Comparison of ENCODE assay signal across 19 cellular contexts in genomic region chr13:75091707-75092106, GRCh38.
"Had no signal": no experiment of that assay in that cellular context is flagged by ENCODE, and none has a peak within 500 bp of the region (broad histone marks: within the 10 kb centered on the region; RNA-seq: fewer than 3 reads in every experiment).

No MANE protein-coding gene starts in this region.

- H3K27me3 Mint-ChIP-seq: activated CD8-positive, alpha-beta T cell treated with anti-CD3 and anti-CD28 coated beads for 36 hours; stimulated activated memory B cell treated with anti-CD40 and anti-IgM and Interleukin-4, amounts not matched to agents 10 μg/mL and 1 μg/mL and 100 μg/mL, for 72 hours had no signal

- H3K36me3 ChIP-seq: gastrocnemius medialis, spleen had no signal

- DNase-seq: activated CD4-positive, alpha-beta T cell treated with anti-CD3 and anti-CD28 coated beads for 4 hours; activated CD8-positive, alpha-beta memory T cell treated with anti-CD3 and anti-CD28 coated beads, Interleukin-2, amount 50 U/mL, for 4 hours; activated CD8-positive, alpha-beta T cell treated with anti-CD3 and anti-CD28 coated beads for 36 hours; activated naive CD4-positive, alpha-beta T cell; body of pancreas; effector memory CD4-positive, alpha-beta T cell; gastrocnemius medialis; kidney glomerular epithelial cell; nucleus accumbens; spleen; stimulated activated CD4-positive, alpha-beta T cell treated with anti-CD3 and anti-CD28 coated beads, Interleukin-1b, Interleukin-23, amount 100 ng/mL, for 48 hours; substantia nigra; T-helper 9 cell; trophoblast cell had no signal

- H3K27ac ChIP-seq: body of pancreas, epithelial cell of prostate, gastrocnemius medialis, spleen, VCaP had no signal

- H3K27me3 ChIP-seq: body of pancreas, gastrocnemius medialis, spleen had no signal

- H3K9me3 ChIP-seq: body of pancreas, gastrocnemius medialis, spleen had no signal

- H3K36me3 Mint-ChIP-seq: stimulated activated memory B cell treated with anti-CD40 and anti-IgM and Interleukin-4, amounts not matched to agents 10 μg/mL and 1 μg/mL and 100 μg/mL, for 72 hours had no signal

- H3K4me3 Mint-ChIP-seq: activated CD8-positive, alpha-beta T cell treated with anti-CD3 and anti-CD28 coated beads for 36 hours; activated T-helper 1 cell treated with anti-CD3 and anti-CD28 coated beads, Interleukin-12 subunit alpha, Interleukin-12 subunit beta, Interleukin-2, Interleukin-4 antibody, amounts not matched to agents 30 ng/mL and 10 ng/mL and 1 ng/mL, durations not matched to agents 14 hours and 24 hours and 36 hours; stimulated activated memory B cell treated with anti-CD40 and anti-IgM and Interleukin-4, amounts not matched to agents 10 μg/mL and 1 μg/mL and 100 μg/mL, for 72 hours had no signal

- H3K27ac Mint-ChIP-seq: activated CD8-positive, alpha-beta T cell treated with anti-CD3 and anti-CD28 coated beads for 36 hours; activated T-helper 1 cell treated with anti-CD3 and anti-CD28 coated beads, Interleukin-12 subunit alpha, Interleukin-12 subunit beta, Interleukin-2, Interleukin-4 antibody, amounts not matched to agents 30 ng/mL and 10 ng/mL and 1 ng/mL, durations not matched to agents 14 hours and 24 hours and 36 hours; stimulated activated memory B cell treated with anti-CD40 and anti-IgM and Interleukin-4, amounts not matched to agents 10 μg/mL and 1 μg/mL and 100 μg/mL, for 72 hours had no signal

- H3K4me3 ChIP-seq: body of pancreas, gastrocnemius medialis, spleen had no signal

- H3K9me3 Mint-ChIP-seq: activated CD8-positive, alpha-beta T cell treated with anti-CD3 and anti-CD28 coated beads for 36 hours; activated T-helper 1 cell treated with anti-CD3 and anti-CD28 coated beads, Interleukin-12 subunit alpha, Interleukin-12 subunit beta, Interleukin-2, Interleukin-4 antibody, amounts not matched to agents 30 ng/mL and 10 ng/mL and 1 ng/mL, durations not matched to agents 14 hours and 24 hours and 36 hours had no signal

- H3K4me1 ChIP-seq: body of pancreas, gastrocnemius medialis had no signal

- ATAC-seq: activated CD8-positive, alpha-beta T cell treated with anti-CD3 and anti-CD28 coated beads for 36 hours; body of pancreas; gastrocnemius medialis; sciatic nerve; stimulated activated memory B cell treated with anti-CD40 and anti-IgM and Interleukin-4, amounts not matched to agents 10 μg/mL and 1 μg/mL and 100 μg/mL, for 72 hours had no signal

- H3K4me1 Mint-ChIP-seq: stimulated activated memory B cell treated with anti-CD40 and anti-IgM and Interleukin-4, amounts not matched to agents 10 μg/mL and 1 μg/mL and 100 μg/mL, for 72 hours had no signal
